9 cellular contexts compared by ENCODE assay signal in genomic region chr20:50913976-50914375, GRCh38. TPM values are rescaled to one million over a fixed set of nuclear protein-coding genes. Genes with fewer than 3 reads are reported as not detected.
DNase-seq lines count a peak whose midpoint lies in the region; ATAC-seq and TF ChIP-seq lines count a peak whose summit lies in the region.
"Had no signal": no experiment of that assay in that cellular context is flagged by ENCODE, and none has a peak within 500 bp of the region (broad histone marks: within the 10 kb centered on the region; RNA-seq: fewer than 3 reads in every experiment).

No MANE protein-coding gene starts in this region.

- no peak overlapping the region for H3K4me3 ChIP-seq in OCI-LY7 (ENCODE audit: low read depth, low read length, poor library complexity, severe bottlenecking)
- H3K4me3 ChIP-seq: pancreas had no signal

- H2AFZ ChIP-seq in OCI-LY7 (ENCODE audit: low read length): no peak overlapping the region

- peak; percentile 22 for DNase-seq in Caki2 (ENCODE audit: low read depth)
- peak; percentile 6 for DNase-seq in activated T-helper 1 cell treated with anti-CD3 and anti-CD28 coated beads, Interleukin-12 subunit alpha, Interleukin-12 subunit beta, Interleukin-2, Interleukin-4 antibody, amounts not matched to agents 30 ng/mL and 10 ng/mL and 1 ng/mL, durations not matched to agents 14 hours and 24 hours and 36 hours (ENCODE audit: low spot score)
- DNase-seq in memory B cell (ENCODE audit: low spot score in 2 of 2): no peak
- no peak for DNase-seq in HT-29 (ENCODE audit: low spot score)
- DNase-seq in OCI-LY7 (ENCODE audit: low spot score): no peak
- DNase-seq: pancreas had no signal

- H3K9me3 Mint-ChIP-seq in activated T-helper 1 cell treated with anti-CD3 and anti-CD28 coated beads, Interleukin-12 subunit alpha, Interleukin-12 subunit beta, Interleukin-2, Interleukin-4 antibody, amounts not matched to agents 30 ng/mL and 10 ng/mL and 1 ng/mL, durations not matched to agents 14 hours and 24 hours and 36 hours: no peaks in the 10 kb centered on the region
- no peaks in the 10 kb centered on the region for H3K9me3 Mint-ChIP-seq in memory B cell

- H3K27me3 Mint-ChIP-seq in activated T-helper 1 cell treated with anti-CD3 and anti-CD28 coated beads, Interleukin-12 subunit alpha, Interleukin-12 subunit beta, Interleukin-2, Interleukin-4 antibody, amounts not matched to agents 30 ng/mL and 10 ng/mL and 1 ng/mL, durations not matched to agents 14 hours and 24 hours and 36 hours (ENCODE audit: insufficient read depth): no peaks in the 10 kb centered on the region
- H3K27me3 Mint-ChIP-seq in memory B cell: no peaks in the 10 kb centered on the region

- peaks cover 66% of the 10 kb centered on the region for H3K4me1 ChIP-seq in OCI-LY7 (ENCODE audit: insufficient read depth, low read length, poor library complexity, severe bottlenecking)

- no peak overlapping the region for H3K27ac ChIP-seq in OCI-LY7 (ENCODE audit: low read depth, low read length, poor library complexity, severe bottlenecking)
- H3K27ac ChIP-seq: pancreas had no signal

- intact Hi-C loops in activated T-helper 1 cell treated with anti-CD3 and anti-CD28 coated beads, Interleukin-12 subunit alpha, Interleukin-12 subunit beta, Interleukin-2, Interleukin-4 antibody, amounts not matched to agents 30 ng/mL and 10 ng/mL and 1 ng/mL, durations not matched to agents 14 hours and 24 hours and 36 hours (cut with micrococcal nuclease): loop anchor here (1.0 to 5.0 kb wide), 4 partner anchors 8 to 122 kb away; no protein-coding TSS in a partner anchor
- intact Hi-C loops in OCI-LY7 (cut with micrococcal nuclease; ENCODE audit: unreplicated experiment): no loop called here

- H3K4me3 Mint-ChIP-seq in activated T-helper 1 cell treated with anti-CD3 and anti-CD28 coated beads, Interleukin-12 subunit alpha, Interleukin-12 subunit beta, Interleukin-2, Interleukin-4 antibody, amounts not matched to agents 30 ng/mL and 10 ng/mL and 1 ng/mL, durations not matched to agents 14 hours and 24 hours and 36 hours: no peak overlapping the region
- H3K4me3 Mint-ChIP-seq in memory B cell: no peak overlapping the region

- no TSS peak for BruUV-seq in OCI-LY7 (replicated peaks; lab: Mats Ljungman, UMichigan)

- H3K79me2 ChIP-seq in OCI-LY7 (ENCODE audit: insufficient read depth, low read depth, low read length): peaks cover 100% of the 10 kb centered on the region

- peaks cover 73% of the 10 kb centered on the region for H3K4me1 Mint-ChIP-seq in activated T-helper 1 cell treated with anti-CD3 and anti-CD28 coated beads, Interleukin-12 subunit alpha, Interleukin-12 subunit beta, Interleukin-2, Interleukin-4 antibody, amounts not matched to agents 30 ng/mL and 10 ng/mL and 1 ng/mL, durations not matched to agents 14 hours and 24 hours and 36 hours (ENCODE audit: low read depth)
- peaks cover 65% of the 10 kb centered on the region for H3K4me1 Mint-ChIP-seq in memory B cell

- no peak for TF ChIP-seq CTCF in OCI-LY7 (conservative IDR thresholded peaks at IDR 0.05; ENCODE audit: low read length)

- peak; percentile 53 for ATAC-seq in HG03432 (IDR thresholded peaks at IDR 0.05; ENCODE audit: unreplicated experiment)
- ATAC-seq in memory B cell (ENCODE audit: low read depth): no peak
- no peak for ATAC-seq in HG02981 (IDR thresholded peaks at IDR 0.05; ENCODE audit: unreplicated experiment)
- no peak for ATAC-seq in GM21360 (IDR thresholded peaks at IDR 0.05; ENCODE audit: unreplicated experiment)

- peaks cover 83% of the 10 kb centered on the region for H4K20me1 ChIP-seq in OCI-LY7 (ENCODE audit: insufficient read depth, low read length)

- H3K4me2 ChIP-seq in OCI-LY7 (ENCODE audit: low read length): no peak overlapping the region

- H3K36me3 ChIP-seq in OCI-LY7 (ENCODE audit: insufficient read depth, low read length): peaks cover 99% of the 10 kb centered on the region
- H3K36me3 ChIP-seq: pancreas had no signal

- no peaks in the 10 kb centered on the region for H3K9me2 ChIP-seq in OCI-LY7 (ENCODE audit: insufficient read depth, low read length)

- no peaks in the 10 kb centered on the region for H3K9me3 ChIP-seq in OCI-LY7 (ENCODE audit: low read length)
- H3K9me3 ChIP-seq: pancreas had no signal

- H3K27ac Mint-ChIP-seq in activated T-helper 1 cell treated with anti-CD3 and anti-CD28 coated beads, Interleukin-12 subunit alpha, Interleukin-12 subunit beta, Interleukin-2, Interleukin-4 antibody, amounts not matched to agents 30 ng/mL and 10 ng/mL and 1 ng/mL, durations not matched to agents 14 hours and 24 hours and 36 hours: peak overlapping the region; percentile 52
- peak overlapping the region; percentile 83 for H3K27ac Mint-ChIP-seq in memory B cell

- POLR2A ChIA-PET in OCI-LY7 (lab: Charles Lee): no interaction called here

- CTCF ChIA-PET in OCI-LY7 (lab: Charles Lee; ENCODE audit: unreplicated experiment): no interaction called here

- peaks cover 26% of the 10 kb centered on the region for H3K36me3 Mint-ChIP-seq in activated T-helper 1 cell treated with anti-CD3 and anti-CD28 coated beads, Interleukin-12 subunit alpha, Interleukin-12 subunit beta, Interleukin-2, Interleukin-4 antibody, amounts not matched to agents 30 ng/mL and 10 ng/mL and 1 ng/mL, durations not matched to agents 14 hours and 24 hours and 36 hours (ENCODE audit: low read depth)
- peaks cover 4% of the 10 kb centered on the region for H3K36me3 Mint-ChIP-seq in memory B cell

- in situ Hi-C loops in Caki2 (cut with HindIII; ENCODE audit: low pct_unique_long_range_greater_than_20kb, low sequenced_read_pairs): no loop called here

RNA-seq across cellular contexts. Expression of gene ADNP, which starts 17.3 kb away (rescaled TPM):
- total RNA-seq in Caki2 (2014; rRNA removed; shearing (Covaris generic); ENCODE audit: low replicate concordance): 13.6 and 16.3 TPM in 2 replicates
- total RNA-seq in activated T-helper 1 cell treated with anti-CD3 and anti-CD28 coated beads, Interleukin-12 subunit alpha, Interleukin-12 subunit beta, Interleukin-2, Interleukin-4 antibody, amounts not matched to agents 30 ng/mL and 10 ng/mL and 1 ng/mL, durations not matched to agents 14 hours and 24 hours and 36 hours: 77.4 and 85.8 TPM in 2 replicates
- total RNA-seq in HT-29 (2014; rRNA removed; shearing (Covaris generic)): 37.2 and 43.3 TPM in 2 replicates
- 51.5 and 58.6 TPM in 2 replicates for total RNA-seq in OCI-LY7 (2014; rRNA removed; shearing (Covaris generic))
- 94.9 and 105 TPM in 2 replicates for total RNA-seq in OCI-LY7 (2022)

RNA-seq across cellular contexts. Expression of gene DPM1, which starts 44.4 kb away (rescaled TPM):
- 133 and 147 TPM in 2 replicates for total RNA-seq in Caki2 (2014; rRNA removed; shearing (Covaris generic); ENCODE audit: low replicate concordance)
- total RNA-seq in activated T-helper 1 cell treated with anti-CD3 and anti-CD28 coated beads, Interleukin-12 subunit alpha, Interleukin-12 subunit beta, Interleukin-2, Interleukin-4 antibody, amounts not matched to agents 30 ng/mL and 10 ng/mL and 1 ng/mL, durations not matched to agents 14 hours and 24 hours and 36 hours: 54.6 and 61.2 TPM in 2 replicates
- 69.7 and 76.9 TPM in 2 replicates for total RNA-seq in HT-29 (2014; rRNA removed; shearing (Covaris generic))
- total RNA-seq in OCI-LY7 (2014; rRNA removed; shearing (Covaris generic)): 60.2 and 70.1 TPM in 2 replicates
- 68.2 and 71.2 TPM in 2 replicates for total RNA-seq in OCI-LY7 (2022)

RNA-seq across cellular contexts. Expression of gene MOCS3, which starts 44.6 kb away (rescaled TPM):
- 14.2 and 17.2 TPM in 2 replicates for total RNA-seq in Caki2 (2014; rRNA removed; shearing (Covaris generic); ENCODE audit: low replicate concordance)
- 6.2 and 6.7 TPM in 2 replicates for total RNA-seq in activated T-helper 1 cell treated with anti-CD3 and anti-CD28 coated beads, Interleukin-12 subunit alpha, Interleukin-12 subunit beta, Interleukin-2, Interleukin-4 antibody, amounts not matched to agents 30 ng/mL and 10 ng/mL and 1 ng/mL, durations not matched to agents 14 hours and 24 hours and 36 hours
- total RNA-seq in HT-29 (2014; rRNA removed; shearing (Covaris generic)): 14.9 and 16.3 TPM in 2 replicates
- 4.8 and 7.7 TPM in 2 replicates for total RNA-seq in OCI-LY7 (2014; rRNA removed; shearing (Covaris generic))
- 5.6 and 5.8 TPM in 2 replicates for total RNA-seq in OCI-LY7 (2022)

Comparison
In these comparisons a context has a peak if more than half of its experiments do, and no peak if none do; other contexts are left out.
1. DNase-seq: peak in Caki2 (single experiment) and activated T-helper 1 cell treated with anti-CD3 and anti-CD28 coated beads, Interleukin-12 subunit alpha, Interleukin-12 subunit beta, Interleukin-2, Interleukin-4 antibody, amounts not matched to agents 30 ng/mL and 10 ng/mL and 1 ng/mL, durations not matched to agents 14 hours and 24 hours and 36 hours (single experiment); none in memory B cell (0 of 2), HT-29 (single experiment) and OCI-LY7 (single experiment).